10 cellular contexts compared by ENCODE assay signal in the genomic region with DNA sequence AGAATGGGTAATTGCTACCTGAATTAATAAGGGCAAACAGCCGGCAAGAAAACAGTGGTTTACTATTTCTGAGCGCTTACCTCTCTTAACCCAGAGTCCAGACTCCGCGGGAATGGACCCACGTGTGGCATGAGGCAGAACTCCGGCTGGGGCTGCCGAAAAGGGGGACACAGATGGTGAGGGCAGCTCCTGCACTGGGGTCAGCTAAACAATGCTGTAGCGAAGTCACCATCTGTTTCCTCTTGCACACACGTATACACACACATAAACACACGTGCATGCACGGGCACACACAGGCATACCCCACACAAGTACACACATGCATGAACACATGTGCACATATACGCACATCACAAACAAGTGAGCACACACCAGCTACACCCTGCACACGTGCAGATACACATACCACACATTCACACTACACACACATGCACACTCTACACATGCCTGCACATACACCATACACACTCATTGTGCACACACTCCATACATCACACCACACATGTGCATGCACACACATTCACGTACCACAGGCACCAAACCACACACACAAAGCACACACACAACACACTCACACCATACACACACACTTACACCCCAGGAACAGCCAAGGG.
DNase-seq lines count a peak whose midpoint lies in the region; ATAC-seq, FAIRE-seq and TF ChIP-seq lines count a peak whose summit lies in the region.
"Had no signal": no experiment of that assay in that cellular context is flagged by ENCODE, and none has a peak within 500 bp of the region (broad histone marks: within the 10 kb centered on the region; RNA-seq: fewer than 3 reads in every experiment).

No MANE protein-coding gene starts in this region.

- peak overlapping the region in 6 of 8 donors; percentile 7 to 83 (median 56) for H3K4me3 Mint-ChIP-seq in naive B cell

- no peaks in the 10 kb centered on the region for H3K36me3 ChIP-seq in BLaER1
- H3K36me3 ChIP-seq: breast epithelium had no signal

- H3K27ac Mint-ChIP-seq in naive B cell = peak overlapping the region in 5 of 6 donors; percentile 6 to 92 (median 88)

- TF ChIP-seq CTCF in GM20000 (IDR thresholded peaks at IDR 0.05; ENCODE audit: extremely low read depth, missing control alignments) = no peak

- no peaks in the 10 kb centered on the region for H3K9me3 ChIP-seq in BLaER1
- H3K9me3 ChIP-seq: breast epithelium had no signal

- H3K27me3 ChIP-seq in BLaER1 = no peaks in the 10 kb centered on the region
- H3K27me3 ChIP-seq: breast epithelium had no signal

- no peaks in the 10 kb centered on the region for H4K20me1 ChIP-seq in BLaER1

- peaks cover 63 to 70% (median 66%) of the 10 kb centered on the region in 3 donors for H3K4me1 Mint-ChIP-seq in naive B cell

- peak; percentile 73 for FAIRE-seq in GM12892 (lab: Jason Lieb, UNC)

- H3K9me3 Mint-ChIP-seq in naive B cell = peaks cover 4 to 13% (median 6%) of the 10 kb centered on the region in 7 donors

- peaks cover 0 to 13% of the 10 kb centered on the region in 2 donors for H3K36me3 Mint-ChIP-seq in naive B cell

- H3K27ac ChIP-seq in BLaER1 = peak overlapping the region; percentile 86

- no peak for DNase-seq in GM12892 (ENCODE audit: insufficient read length)
- peak; percentile 54 for DNase-seq in activated CD8-positive, alpha-beta memory T cell treated with anti-CD3 and anti-CD28 coated beads, Interleukin-2, amount 50 U/mL, for 48 hours
- no peak for DNase-seq in naive B cell
- DNase-seq in EL = no peak
- DNase-seq in GM20000 (ENCODE audit: low spot score) = no peak
- no peak for DNase-seq in DMS53 (lab: John Stamatoyannopoulos, UW)
- no peak for DNase-seq in epidermal melanocyte (ENCODE audit: insufficient read length, low spot score)
- DNase-seq: MM.1S had no signal

- peak overlapping the region; percentile 97 for H3K4me2 ChIP-seq in BLaER1

- H3K9ac ChIP-seq in BLaER1 = peak overlapping the region; percentile 65; the same call in 1 of the 2 replicates

- peak overlapping the region; percentile 36 for H3K4me3 ChIP-seq in BLaER1

- H3K4me1 ChIP-seq in BLaER1 = peaks cover 98% of the 10 kb centered on the region
- H3K4me1 ChIP-seq: breast epithelium had no signal

- H3K27me3 Mint-ChIP-seq in naive B cell = peaks cover 68 to 82% (median 71%) of the 10 kb centered on the region in 3 donors

- no peak for TF ChIP-seq POLR2A in GM12892 (IDR thresholded peaks at IDR 0.05; ENCODE audit: low read depth, low read length)

- peak in 1 of 2 donors; percentile 17 for ATAC-seq in naive B cell (ENCODE audit: low read depth in 2 of 2)
